In the genomic region with DNA sequence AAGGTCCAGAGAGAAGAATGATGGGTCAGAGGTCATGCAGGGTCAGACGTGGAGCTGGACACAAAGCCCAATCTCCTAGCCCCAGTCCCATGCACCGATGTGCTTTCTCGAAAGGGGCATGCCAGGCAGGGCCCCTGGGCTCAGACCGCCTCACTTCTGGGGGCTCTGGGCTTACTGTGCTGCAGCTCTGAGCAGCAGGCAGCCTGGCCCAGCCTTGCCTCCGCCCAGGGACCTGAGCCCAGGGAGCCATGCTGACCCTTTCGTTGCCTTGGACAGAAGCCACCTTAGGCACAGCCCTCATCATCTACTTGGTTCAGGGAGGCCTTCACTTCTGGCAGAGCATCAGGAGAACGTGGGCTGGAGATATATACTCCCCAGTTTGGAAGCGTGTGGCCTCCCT, we compare ENCODE assay signal across 21 cellular contexts.
DNase-seq lines count a peak whose midpoint lies in the region; ATAC-seq and TF ChIP-seq lines count a peak whose summit lies in the region.
"Had no signal": no experiment of that assay in that cellular context is flagged by ENCODE, and none has a peak within 500 bp of the region (broad histone marks: within the 10 kb centered on the region; RNA-seq: fewer than 3 reads in every experiment).

No MANE protein-coding gene starts in this region.

- peak in 1 of 5 donors; percentile 22 for DNase-seq in heart left ventricle
- DNase-seq in left cardiac atrium = no peak
- DNase-seq in colonic mucosa = no peak
- no peak for DNase-seq in upper lobe of right lung
- no peak for DNase-seq in cerebellum (ENCODE audit: low spot score)
- no peak for DNase-seq in activated CD8-positive, alpha-beta T cell treated with anti-CD3 and anti-CD28 coated beads, Interleukin-2, amount 10 ng/mL, durations not matched to agents 7 days and 5 days
- DNase-seq in C1 segment of cervical spinal cord (lab: John Stamatoyannopoulos, UW) = no peak
- DNase-seq: activated CD8-positive, alpha-beta memory T cell treated with anti-CD3 and anti-CD28 coated beads for 24 hours; CD4-positive, CD25-positive, alpha-beta regulatory T cell; dorsolateral prefrontal cortex; HFFc6; kidney; NCI-H1694; NCI-H510A; stimulated activated CD4-positive, alpha-beta T cell treated with anti-CD3 and anti-CD28 coated beads, Interleukin-4, amount 100 ng/mL, for 24 hours; stimulated activated CD8-positive, alpha-beta memory T cell treated with anti-CD3 and anti-CD28 coated beads, Interleukin-4, amount 100 ng/mL, for 48 hours had no signal

- CTCF ChIA-PET in activated CD8-positive, alpha-beta T cell treated with anti-CD3 and anti-CD28 coated beads, Interleukin-2, amount 10 ng/mL, durations not matched to agents 7 days and 5 days (lab: Charles Lee) = no interaction called here

- H2AFZ ChIP-seq in parathyroid adenoma = no peak overlapping the region
- H2AFZ ChIP-seq: hepatocyte had no signal

- WGBS in heart left ventricle, 4 donors = 44 to 73% (median 61%) methylated on average over 5 to 8 of the region's 8 CpGs

- no peaks in the 10 kb centered on the region for H3K27me3 Mint-ChIP-seq in activated CD8-positive, alpha-beta T cell treated with anti-CD3 and anti-CD28 coated beads, Interleukin-2, amount 10 ng/mL, durations not matched to agents 7 days and 5 days (ENCODE audit: low read depth)
- H3K27me3 Mint-ChIP-seq: CD4-positive, CD25-positive, alpha-beta regulatory T cell had no signal

- H3K9me3 Mint-ChIP-seq in activated CD8-positive, alpha-beta T cell treated with anti-CD3 and anti-CD28 coated beads, Interleukin-2, amount 10 ng/mL, durations not matched to agents 7 days and 5 days (ENCODE audit: insufficient read depth) = no peaks in the 10 kb centered on the region
- H3K9me3 Mint-ChIP-seq: CD4-positive, CD25-positive, alpha-beta regulatory T cell; HFFc6; T-helper 2 cell treated with Interferon-gamma antibody and Interleukin-4, amounts not matched to agents 5 μg/mL and 100 μg/mL, for 36 hours had no signal

- H3K36me3 ChIP-seq in heart left ventricle = peaks cover 0 to 2% (median 0%) of the 10 kb centered on the region in 9 donors
- no peaks in the 10 kb centered on the region for H3K36me3 ChIP-seq in colonic mucosa
- H3K36me3 ChIP-seq in parathyroid adenoma (ENCODE audit: control insufficient read depth, insufficient read depth, low read length) = no peaks in the 10 kb centered on the region
- no peaks in the 10 kb centered on the region for H3K36me3 ChIP-seq in upper lobe of right lung

- peaks cover 54% of the 10 kb centered on the region for H3K79me2 ChIP-seq in parathyroid adenoma

- H3K4me2 ChIP-seq in parathyroid adenoma (ENCODE audit: low read length) = peak overlapping the region; percentile 36
- H3K4me2 ChIP-seq: hepatocyte had no signal

- TF ChIP-seq POLR2A in heart left ventricle (IDR thresholded peaks at IDR 0.05) = no peak

- no peak for TF ChIP-seq CTCF in heart left ventricle (IDR thresholded peaks at IDR 0.05)
- no peak for TF ChIP-seq CTCF in colonic mucosa (IDR thresholded peaks at IDR 0.05)
- no peak for TF ChIP-seq CTCF in parathyroid adenoma (IDR thresholded peaks at IDR 0.05)
- no peak for TF ChIP-seq CTCF in upper lobe of right lung (IDR thresholded peaks at IDR 0.05)

- H3K27me3 ChIP-seq in heart left ventricle (no peaks in the 10 kb centered on the region), colonic mucosa (no peaks in the 10 kb centered on the region), parathyroid adenoma (ENCODE audit: control insufficient read depth, insufficient read depth, low read length) (no peaks in the 10 kb centered on the region), upper lobe of right lung (no peaks in the 10 kb centered on the region)
- H3K27me3 ChIP-seq: dorsolateral prefrontal cortex, hepatocyte had no signal

- no peaks in the 10 kb centered on the region for H3K9me3 ChIP-seq in heart left ventricle
- no peaks in the 10 kb centered on the region for H3K9me3 ChIP-seq in colonic mucosa
- no peaks in the 10 kb centered on the region for H3K9me3 ChIP-seq in parathyroid adenoma (ENCODE audit: control insufficient read depth, low read length)
- no peaks in the 10 kb centered on the region for H3K9me3 ChIP-seq in upper lobe of right lung
- H3K9me3 ChIP-seq: mucosa of descending colon had no signal

- peak overlapping the region in 11 of 12 donors; percentile 71 to 91 (median 85) for H3K27ac ChIP-seq in heart left ventricle
- H3K27ac ChIP-seq in colonic mucosa = peak overlapping the region; percentile 41
- H3K27ac ChIP-seq in parathyroid adenoma = peak overlapping the region; percentile 86
- peak overlapping the region; percentile 85 for H3K27ac ChIP-seq in upper lobe of right lung

- no peaks in the 10 kb centered on the region for H3K36me3 Mint-ChIP-seq in activated CD8-positive, alpha-beta T cell treated with anti-CD3 and anti-CD28 coated beads, Interleukin-2, amount 10 ng/mL, durations not matched to agents 7 days and 5 days (ENCODE audit: low read depth)

- peaks cover 12% of the 10 kb centered on the region for H3K4me1 Mint-ChIP-seq in activated CD8-positive, alpha-beta T cell treated with anti-CD3 and anti-CD28 coated beads, Interleukin-2, amount 10 ng/mL, durations not matched to agents 7 days and 5 days (ENCODE audit: low read depth)

- no peak overlapping the region for H3K4me3 Mint-ChIP-seq in activated CD8-positive, alpha-beta T cell treated with anti-CD3 and anti-CD28 coated beads, Interleukin-2, amount 10 ng/mL, durations not matched to agents 7 days and 5 days
- H3K4me3 Mint-ChIP-seq: CD4-positive, CD25-positive, alpha-beta regulatory T cell; HFFc6; T-helper 2 cell treated with Interferon-gamma antibody and Interleukin-4, amounts not matched to agents 5 μg/mL and 100 μg/mL, for 36 hours had no signal

- H3K4me1 ChIP-seq in heart left ventricle = peaks cover 9 to 93% (median 71%) of the 10 kb centered on the region in 12 donors
- no peaks in the 10 kb centered on the region for H3K4me1 ChIP-seq in colonic mucosa
- peaks cover 53% of the 10 kb centered on the region for H3K4me1 ChIP-seq in parathyroid adenoma
- peaks cover 75% of the 10 kb centered on the region for H3K4me1 ChIP-seq in upper lobe of right lung

- intact Hi-C loops in heart left ventricle (cut with DNase I) = no loop called here
- intact Hi-C loops in left cardiac atrium (cut with DNase I) = no loop called here
- intact Hi-C loops in colonic mucosa (cut with DNase I) = no loop called here
- intact Hi-C loops in upper lobe of right lung (cut with DNase I) = no loop called here

- no peak for ATAC-seq in heart left ventricle
- ATAC-seq in left cardiac atrium = no peak
- ATAC-seq in upper lobe of right lung = no peak
- no peak for ATAC-seq in activated CD8-positive, alpha-beta T cell treated with anti-CD3 and anti-CD28 coated beads, Interleukin-2, amount 10 ng/mL, durations not matched to agents 7 days and 5 days

- peak overlapping the region in 2 of 12 donors; percentile 34 to 43 for H3K4me3 ChIP-seq in heart left ventricle
- H3K4me3 ChIP-seq in colonic mucosa = no peak overlapping the region
- H3K4me3 ChIP-seq in parathyroid adenoma (ENCODE audit: low read depth, low read length) = peak overlapping the region; percentile 17
- no peak overlapping the region for H3K4me3 ChIP-seq in upper lobe of right lung
- H3K4me3 ChIP-seq: dorsolateral prefrontal cortex, hepatocyte, mucosa of descending colon, skin epidermis had no signal

- H3K9ac ChIP-seq in colonic mucosa (ENCODE audit: low read depth in 2 of 2, low read length in 2 of 2) = peak overlapping the region in 1 of 2 donors; percentile 30
- H3K9ac ChIP-seq in parathyroid adenoma = no peak overlapping the region

- POLR2A ChIA-PET in activated CD8-positive, alpha-beta T cell treated with anti-CD3 and anti-CD28 coated beads, Interleukin-2, amount 10 ng/mL, durations not matched to agents 7 days and 5 days (lab: Charles Lee) = interaction anchor here (0.5 kb wide), 1 partner anchor 19 kb away, joined by 3 read pairs; no protein-coding TSS in a partner anchor

- no peak overlapping the region for H3K27ac Mint-ChIP-seq in activated CD8-positive, alpha-beta T cell treated with anti-CD3 and anti-CD28 coated beads, Interleukin-2, amount 10 ng/mL, durations not matched to agents 7 days and 5 days
- H3K27ac Mint-ChIP-seq: CD4-positive, CD25-positive, alpha-beta regulatory T cell; HFFc6; T-helper 2 cell treated with Interferon-gamma antibody and Interleukin-4, amounts not matched to agents 5 μg/mL and 100 μg/mL, for 36 hours had no signal
